20 cellular contexts compared by ENCODE assay signal in the genomic region with DNA sequence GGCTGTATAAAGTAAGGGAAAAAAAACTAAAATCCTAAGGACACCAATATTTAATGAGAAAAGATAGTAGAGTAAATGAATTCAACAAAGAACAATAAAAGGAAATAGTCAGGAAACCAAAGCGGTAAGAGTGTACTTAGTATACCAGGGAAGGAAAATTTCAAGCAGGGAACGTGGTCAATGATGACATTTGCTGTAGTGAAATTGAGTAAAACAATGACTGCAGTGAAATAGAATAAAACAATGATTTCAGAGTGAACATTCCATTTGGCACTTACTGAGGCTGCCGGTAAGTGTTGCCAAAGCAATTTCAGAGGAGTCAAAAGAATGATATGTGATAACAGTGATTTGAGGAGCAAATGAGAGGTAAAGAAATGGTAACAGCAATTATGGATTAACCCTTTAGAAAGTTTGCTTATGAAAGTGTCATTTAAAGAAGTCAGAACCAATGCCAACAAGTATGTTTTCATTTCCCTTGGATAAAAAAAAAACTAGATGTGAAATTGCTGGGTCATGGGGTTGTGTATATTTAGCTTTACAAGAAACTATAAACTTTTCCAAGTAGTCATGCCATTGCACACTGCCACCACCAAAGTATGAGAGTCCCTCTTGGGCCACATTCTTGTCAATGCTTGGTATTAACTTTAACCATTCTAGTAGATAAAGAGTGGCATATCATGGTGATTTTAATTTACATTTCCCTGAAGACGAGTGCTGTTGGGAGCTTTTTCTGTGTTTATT. TPM values are rescaled to one million over a fixed set of nuclear protein-coding genes. Genes with fewer than 3 reads are reported as not detected.
"Had no signal": no experiment of that assay in that cellular context is flagged by ENCODE, and none has a peak within 500 bp of the region (broad histone marks: within the 10 kb centered on the region; RNA-seq: fewer than 3 reads in every experiment).

No MANE protein-coding gene starts in this region.

- H3K4me1 Mint-ChIP-seq: activated B cell treated with CpG ODN at 0.5 μM for 24 hours; activated CD4-positive, alpha-beta T cell treated with anti-CD3 and anti-CD28 coated beads, Interleukin-2, amount 10 ng/mL, durations not matched to agents 7 days and 5 days; activated T-helper 17 cell treated with anti-CD3 and anti-CD28 coated beads, Interleukin-2, amount 50 U/mL, for 72 hours; endodermal cell; mesothelial cell of epicardium had no signal

- H3K4me3 ChIP-seq: body of pancreas, right atrium auricular region, spleen, upper lobe of left lung had no signal

- H3K36me3 ChIP-seq: right atrium auricular region, spleen, upper lobe of left lung had no signal

- H3K27ac Mint-ChIP-seq: activated B cell treated with CpG ODN at 0.5 μM for 24 hours; activated CD4-positive, alpha-beta T cell treated with anti-CD3 and anti-CD28 coated beads, Interleukin-2, amount 10 ng/mL, durations not matched to agents 7 days and 5 days; activated T-helper 17 cell treated with anti-CD3 and anti-CD28 coated beads, Interleukin-2, amount 50 U/mL, for 72 hours; endodermal cell; mesothelial cell of epicardium; T-helper 17 cell had no signal

- H3K4me1 ChIP-seq: body of pancreas, right atrium auricular region had no signal

- H3K9me3 Mint-ChIP-seq: activated B cell treated with CpG ODN at 0.5 μM for 24 hours; activated CD4-positive, alpha-beta T cell treated with anti-CD3 and anti-CD28 coated beads, Interleukin-2, amount 10 ng/mL, durations not matched to agents 7 days and 5 days; activated T-helper 17 cell treated with anti-CD3 and anti-CD28 coated beads, Interleukin-2, amount 50 U/mL, for 72 hours; endodermal cell; mesothelial cell of epicardium had no signal

- H3K27me3 Mint-ChIP-seq: activated B cell treated with CpG ODN at 0.5 μM for 24 hours; activated T-helper 17 cell treated with anti-CD3 and anti-CD28 coated beads, Interleukin-2, amount 50 U/mL, for 72 hours had no signal

- H3K27ac ChIP-seq: body of pancreas, right atrium auricular region, spleen, upper lobe of left lung had no signal

- DNase-seq: activated B cell treated with CpG ODN at 0.5 μM for 24 hours; activated CD4-positive, alpha-beta T cell treated with anti-CD3 and anti-CD28 coated beads, Interleukin-2, amount 10 ng/mL, durations not matched to agents 7 days and 5 days; activated CD8-positive, alpha-beta memory T cell treated with anti-CD3 and anti-CD28 coated beads for 24 hours; activated naive CD4-positive, alpha-beta T cell treated with anti-CD3 and anti-CD28 coated beads, Interleukin-2, amount 50 U/mL, for 16 hours; amniotic stem cell; body of pancreas; endodermal cell; foreskin melanocyte; kidney; posterior cingulate gyrus; spleen; stimulated activated CD4-positive, alpha-beta T cell treated with anti-CD3 and anti-CD28 coated beads, Interleukin-1b, Interleukin-23, amount 100 ng/mL, for 48 hours; stimulated activated naive CD4-positive, alpha-beta T cell; T-helper 17 cell; upper lobe of left lung had no signal

- H3K4me3 Mint-ChIP-seq: activated B cell treated with CpG ODN at 0.5 μM for 24 hours; activated CD4-positive, alpha-beta T cell treated with anti-CD3 and anti-CD28 coated beads, Interleukin-2, amount 10 ng/mL, durations not matched to agents 7 days and 5 days; activated T-helper 17 cell treated with anti-CD3 and anti-CD28 coated beads, Interleukin-2, amount 50 U/mL, for 72 hours; endodermal cell; mesothelial cell of epicardium; T-helper 17 cell had no signal

- ATAC-seq: activated T-helper 17 cell treated with anti-CD3 and anti-CD28 coated beads, Interleukin-2, amount 50 U/mL, for 72 hours; body of pancreas; esophagus mucosa; T-helper 17 cell had no signal

- H3K9me3 ChIP-seq: body of pancreas, right atrium auricular region, spleen, upper lobe of left lung had no signal

- H3K36me3 Mint-ChIP-seq: mesothelial cell of epicardium had no signal

- H3K27me3 ChIP-seq: body of pancreas, right atrium auricular region, spleen, upper lobe of left lung had no signal

- FAIRE-seq: TTC549 had no signal

RNA-seq across cellular contexts. Expression of gene VCAM1, which starts 50.5 kb away (rescaled TPM):
- total RNA-seq: activated B cell treated with CpG ODN at 0.5 μM for 24 hours; activated CD4-positive, alpha-beta T cell treated with anti-CD3 and anti-CD28 coated beads, Interleukin-2, amount 10 ng/mL, durations not matched to agents 7 days and 5 days; activated T-helper 17 cell treated with anti-CD3 and anti-CD28 coated beads, Interleukin-2, amount 50 U/mL, for 72 hours; T-helper 17 cell had no signal
